Comparison of ENCODE assay signal across 1 cellular context in the genomic region with DNA sequence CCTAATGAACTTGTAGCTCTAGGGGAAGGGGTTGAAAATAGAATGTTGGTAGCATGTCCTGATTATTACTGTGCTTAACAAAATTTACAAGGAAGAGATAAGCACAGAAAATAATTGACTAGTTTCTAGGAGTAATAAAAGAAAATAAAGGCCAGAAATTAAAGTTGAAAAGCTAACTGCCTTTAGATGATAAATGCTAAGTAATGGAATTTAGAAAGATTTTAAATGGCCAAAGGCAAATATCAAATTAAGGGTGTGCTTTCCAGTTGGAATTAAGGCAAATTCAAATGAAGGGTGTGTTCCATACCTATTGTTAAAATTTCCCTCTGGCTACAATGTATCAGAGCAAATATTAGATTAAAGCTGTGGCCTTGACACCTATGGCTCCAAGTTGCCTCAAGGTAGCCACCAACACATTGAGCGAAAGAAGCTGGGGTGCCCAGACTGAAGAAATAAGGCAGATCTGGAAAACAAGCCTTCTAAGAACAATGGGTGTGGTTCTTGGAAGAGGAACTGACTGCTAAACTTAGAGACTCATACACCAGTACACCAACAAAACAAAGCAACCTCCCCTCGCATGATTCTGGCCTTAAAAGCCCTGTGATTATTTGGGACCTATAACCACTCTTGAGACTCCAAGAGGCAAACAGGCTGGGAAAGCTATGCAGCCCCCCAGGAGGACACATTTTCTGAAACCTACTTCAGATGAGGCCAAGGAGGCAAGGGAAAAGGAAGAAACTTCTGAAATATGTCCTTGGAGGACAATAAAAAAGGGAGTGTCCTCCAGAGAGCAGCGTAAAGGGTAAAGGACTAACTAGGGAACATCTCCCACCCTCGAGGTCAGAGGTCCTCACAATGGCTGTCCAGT.
TF ChIP-seq lines count a peak whose summit lies in the region.

No MANE protein-coding gene starts in this region.

TF ChIP-seq in SK-N-SH, 30 proteins besides CTCF, POLR2A, EP300 and RAD21:
- TF ChIP-seq, protein P1, sequence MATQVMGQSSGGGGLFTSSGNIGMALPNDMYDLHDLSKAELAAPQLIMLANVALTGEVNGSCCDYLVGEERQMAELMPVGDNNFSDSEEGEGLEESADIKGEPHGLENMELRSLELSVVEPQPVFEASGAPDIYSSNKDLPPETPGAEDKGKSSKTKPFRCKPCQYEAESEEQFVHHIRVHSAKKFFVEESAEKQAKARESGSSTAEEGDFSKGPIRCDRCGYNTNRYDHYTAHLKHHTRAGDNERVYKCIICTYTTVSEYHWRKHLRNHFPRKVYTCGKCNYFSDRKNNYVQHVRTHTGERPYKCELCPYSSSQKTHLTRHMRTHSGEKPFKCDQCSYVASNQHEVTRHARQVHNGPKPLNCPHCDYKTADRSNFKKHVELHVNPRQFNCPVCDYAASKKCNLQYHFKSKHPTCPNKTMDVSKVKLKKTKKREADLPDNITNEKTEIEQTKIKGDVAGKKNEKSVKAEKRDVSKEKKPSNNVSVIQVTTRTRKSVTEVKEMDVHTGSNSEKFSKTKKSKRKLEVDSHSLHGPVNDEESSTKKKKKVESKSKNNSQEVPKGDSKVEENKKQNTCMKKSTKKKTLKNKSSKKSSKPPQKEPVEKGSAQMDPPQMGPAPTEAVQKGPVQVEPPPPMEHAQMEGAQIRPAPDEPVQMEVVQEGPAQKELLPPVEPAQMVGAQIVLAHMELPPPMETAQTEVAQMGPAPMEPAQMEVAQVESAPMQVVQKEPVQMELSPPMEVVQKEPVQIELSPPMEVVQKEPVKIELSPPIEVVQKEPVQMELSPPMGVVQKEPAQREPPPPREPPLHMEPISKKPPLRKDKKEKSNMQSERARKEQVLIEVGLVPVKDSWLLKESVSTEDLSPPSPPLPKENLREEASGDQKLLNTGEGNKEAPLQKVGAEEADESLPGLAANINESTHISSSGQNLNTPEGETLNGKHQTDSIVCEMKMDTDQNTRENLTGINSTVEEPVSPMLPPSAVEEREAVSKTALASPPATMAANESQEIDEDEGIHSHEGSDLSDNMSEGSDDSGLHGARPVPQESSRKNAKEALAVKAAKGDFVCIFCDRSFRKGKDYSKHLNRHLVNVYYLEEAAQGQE (IDR thresholded peaks at IDR 0.05; ENCODE audit: low read depth, low read length) = no peak
- no peak for TF ChIP-seq MXI1 (IDR thresholded peaks at IDR 0.05; ENCODE audit: low read depth, low read length)
- TF ChIP-seq ELF1 (IDR thresholded peaks at IDR 0.05) = no peak
- TF ChIP-seq GABPA (IDR thresholded peaks at IDR 0.05; ENCODE audit: low read depth) = no peak
- no peak for TF ChIP-seq MEF2A (IDR thresholded peaks at IDR 0.05; ENCODE audit: borderline replicate concordance, low read depth)
- TF ChIP-seq POLR2AphosphoS5 (IDR thresholded peaks at IDR 0.05; ENCODE audit: low read depth, low read length) = no peak
- TF ChIP-seq, protein P2, sequence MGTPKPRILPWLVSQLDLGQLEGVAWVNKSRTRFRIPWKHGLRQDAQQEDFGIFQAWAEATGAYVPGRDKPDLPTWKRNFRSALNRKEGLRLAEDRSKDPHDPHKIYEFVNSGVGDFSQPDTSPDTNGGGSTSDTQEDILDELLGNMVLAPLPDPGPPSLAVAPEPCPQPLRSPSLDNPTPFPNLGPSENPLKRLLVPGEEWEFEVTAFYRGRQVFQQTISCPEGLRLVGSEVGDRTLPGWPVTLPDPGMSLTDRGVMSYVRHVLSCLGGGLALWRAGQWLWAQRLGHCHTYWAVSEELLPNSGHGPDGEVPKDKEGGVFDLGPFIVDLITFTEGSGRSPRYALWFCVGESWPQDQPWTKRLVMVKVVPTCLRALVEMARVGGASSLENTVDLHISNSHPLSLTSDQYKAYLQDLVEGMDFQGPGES (IDR thresholded peaks at IDR 0.05; ENCODE audit: low read depth, low read length) = no peak
- TF ChIP-seq TAF1 (IDR thresholded peaks at IDR 0.05; ENCODE audit: borderline replicate concordance, low read depth, low read length) = no peak
- TF ChIP-seq, protein P3, sequence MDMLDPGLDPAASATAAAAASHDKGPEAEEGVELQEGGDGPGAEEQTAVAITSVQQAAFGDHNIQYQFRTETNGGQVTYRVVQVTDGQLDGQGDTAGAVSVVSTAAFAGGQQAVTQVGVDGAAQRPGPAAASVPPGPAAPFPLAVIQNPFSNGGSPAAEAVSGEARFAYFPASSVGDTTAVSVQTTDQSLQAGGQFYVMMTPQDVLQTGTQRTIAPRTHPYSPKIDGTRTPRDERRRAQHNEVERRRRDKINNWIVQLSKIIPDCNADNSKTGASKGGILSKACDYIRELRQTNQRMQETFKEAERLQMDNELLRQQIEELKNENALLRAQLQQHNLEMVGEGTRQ (IDR thresholded peaks at IDR 0.05; ENCODE audit: borderline replicate concordance, low read depth, low read length) = no peak
- TF ChIP-seq, protein P4, sequence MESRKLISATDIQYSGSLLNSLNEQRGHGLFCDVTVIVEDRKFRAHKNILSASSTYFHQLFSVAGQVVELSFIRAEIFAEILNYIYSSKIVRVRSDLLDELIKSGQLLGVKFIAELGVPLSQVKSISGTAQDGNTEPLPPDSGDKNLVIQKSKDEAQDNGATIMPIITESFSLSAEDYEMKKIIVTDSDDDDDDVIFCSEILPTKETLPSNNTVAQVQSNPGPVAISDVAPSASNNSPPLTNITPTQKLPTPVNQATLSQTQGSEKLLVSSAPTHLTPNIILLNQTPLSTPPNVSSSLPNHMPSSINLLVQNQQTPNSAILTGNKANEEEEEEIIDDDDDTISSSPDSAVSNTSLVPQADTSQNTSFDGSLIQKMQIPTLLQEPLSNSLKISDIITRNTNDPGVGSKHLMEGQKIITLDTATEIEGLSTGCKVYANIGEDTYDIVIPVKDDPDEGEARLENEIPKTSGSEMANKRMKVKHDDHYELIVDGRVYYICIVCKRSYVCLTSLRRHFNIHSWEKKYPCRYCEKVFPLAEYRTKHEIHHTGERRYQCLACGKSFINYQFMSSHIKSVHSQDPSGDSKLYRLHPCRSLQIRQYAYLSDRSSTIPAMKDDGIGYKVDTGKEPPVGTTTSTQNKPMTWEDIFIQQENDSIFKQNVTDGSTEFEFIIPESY (IDR thresholded peaks at IDR 0.05; ENCODE audit: borderline replicate concordance, low read depth) = no peak
- TF ChIP-seq SMC3 (IDR thresholded peaks at IDR 0.05; ENCODE audit: low read depth, low read length) = no peak
- TF ChIP-seq FOXJ3 (CRISPR knock-in tag; IDR thresholded peaks at IDR 0.05) = no peak
